Comparison of ENCODE assay signal across 10 cellular contexts in genomic region chr3:29694783-29695182, GRCh38.
DNase-seq lines count a peak whose midpoint lies in the region; ATAC-seq and TF ChIP-seq lines count a peak whose summit lies in the region.
"Had no signal": no experiment of that assay in that cellular context is flagged by ENCODE, and none has a peak within 500 bp of the region (broad histone marks: within the 10 kb centered on the region; RNA-seq: fewer than 3 reads in every experiment).

No MANE protein-coding gene starts in this region.

- H3K27me3 Mint-ChIP-seq in activated T-cell treated with anti-CD3 and anti-CD28 coated beads, Interleukin-2, amount 50 U/mL, for 24 hours = peaks cover 2% of the 10 kb centered on the region

- H3K27ac ChIP-seq in AG04450 (ENCODE audit: low read depth, low read length) (no peak overlapping the region), PC-3 (ENCODE audit: low read length) (peak overlapping the region; percentile 53), esophagus muscularis mucosa (replicated peaks in 1 of 4) (peak overlapping the region; percentile 79 to 86 (median 80)), muscle layer of duodenum (ENCODE audit: low read length) (peak overlapping the region; percentile 78)

- no peak for TF ChIP-seq EP300 in esophagus muscularis mucosa (IDR thresholded peaks at IDR 0.05)

- no peaks in the 10 kb centered on the region for H3F3A ChIP-seq in PC-3 (ENCODE audit: low read length, unreplicated experiment)

- H3K36me3 ChIP-seq in PC-3 (ENCODE audit: low read depth, low read length) (no peaks in the 10 kb centered on the region), esophagus muscularis mucosa (no peaks in the 10 kb centered on the region), muscle layer of duodenum (ENCODE audit: control insufficient read depth in 1 of 2, insufficient read depth in 2 of 2, low read length in 2 of 2) (peaks cover 0 to 4% of the 10 kb centered on the region in 2 donors)

- peaks cover 38% of the 10 kb centered on the region for H3K4me1 ChIP-seq in PC-3 (ENCODE audit: insufficient read depth, low read length)
- H3K4me1 ChIP-seq in esophagus muscularis mucosa = peaks cover 27 to 70% (median 63%) of the 10 kb centered on the region in 4 donors
- H3K4me1 ChIP-seq in muscle layer of duodenum (ENCODE audit: control insufficient read depth in 1 of 2, insufficient read depth in 2 of 2, low read length in 2 of 2) = peaks cover 0 to 37% of the 10 kb centered on the region in 2 donors

- no peak for TF ChIP-seq POLR2A in esophagus muscularis mucosa (IDR thresholded peaks at IDR 0.05; ENCODE audit: low read depth)
- no peak for TF ChIP-seq POLR2A in lower leg skin (IDR thresholded peaks at IDR 0.05)

- H2AFZ ChIP-seq in PC-3 (ENCODE audit: low read length) = peak overlapping the region; percentile 46; the same call in 1 of the 2 replicates

- no peak overlapping the region for H3K4me3 Mint-ChIP-seq in activated T-cell treated with anti-CD3 and anti-CD28 coated beads, Interleukin-2, amount 50 U/mL, for 24 hours

- no peaks in the 10 kb centered on the region for H3K36me3 Mint-ChIP-seq in activated T-cell treated with anti-CD3 and anti-CD28 coated beads, Interleukin-2, amount 50 U/mL, for 24 hours (ENCODE audit: low read depth)

- no peak overlapping the region for H3K9ac ChIP-seq in PC-3 (ENCODE audit: low read length)

- H3K4me2 ChIP-seq in PC-3 (ENCODE audit: low read length) = peak overlapping the region; percentile 52

- in situ Hi-C loops in G401 (cut with HindIII; ENCODE audit: low sequenced_read_pairs) = no loop called here

- no peaks in the 10 kb centered on the region for H3K9me2 ChIP-seq in PC-3 (replicated peaks; ENCODE audit: low read length)

- H3K4me3 ChIP-seq in AG04450 (ENCODE audit: low read depth, low read length) = no peak overlapping the region
- H3K4me3 ChIP-seq in PC-3 (ENCODE audit: low read length) = 0 out of 2 replicates have a peak overlapping the region, but pooled peaks have one; percentile 0
- peak overlapping the region in 1 of 4 donors; percentile 11 for H3K4me3 ChIP-seq in esophagus muscularis mucosa
- H3K4me3 ChIP-seq in muscle layer of duodenum (ENCODE audit: low read depth in 1 of 2, low read length in 2 of 2) = no peak overlapping the region
- H3K4me3 ChIP-seq in lower leg skin (ENCODE audit: low read depth, poor library complexity, severe bottlenecking) = no peak overlapping the region

- H3K79me2 ChIP-seq in PC-3 (ENCODE audit: low read length) = no peaks in the 10 kb centered on the region

- 67% methylated on average over 1 of the region's 1 CpG for WGBS in esophagus muscularis mucosa
- WGBS in lower leg skin, 2 donors = 83 to 91% methylated on average over 1 of the region's 1 CpG

- H3K27me3 ChIP-seq in AG04450 (ENCODE audit: control insufficient read depth, insufficient read depth, low read length) = no peaks in the 10 kb centered on the region
- H3K27me3 ChIP-seq in PC-3 (ENCODE audit: low read length) = no peaks in the 10 kb centered on the region
- no peaks in the 10 kb centered on the region for H3K27me3 ChIP-seq in esophagus muscularis mucosa
- H3K27me3 ChIP-seq in muscle layer of duodenum (ENCODE audit: low read depth, low read length) = no peaks in the 10 kb centered on the region

- POLR2A ChIA-PET in AG04450 (lab: Yijun Ruan, JAX) = interaction anchor here (0.6 to 1.3 kb wide), 3 partner anchors 326 to 414 kb away, joined by 3 to 4 read pairs (median 3); partner anchors contain the start of gene RBMS3
- POLR2A ChIA-PET in PC-3 (lab: Charles Lee; ENCODE audit: unreplicated experiment) = interaction anchor here (0.6 kb wide), 2 partner anchors 466 to 1672 kb away, joined by 3 to 4 read pairs; no protein-coding TSS in a partner anchor
- POLR2A ChIA-PET in HEK293T (lab: Yijun Ruan, JAX) = no interaction called here

- H3K27ac Mint-ChIP-seq in activated T-cell treated with anti-CD3 and anti-CD28 coated beads, Interleukin-2, amount 50 U/mL, for 24 hours = no peak overlapping the region

- ATAC-seq in PC-3 = peak; percentile 96

- CTCF ChIA-PET in AG04450 (lab: Charles Lee) = no interaction called here
- CTCF ChIA-PET in PC-3 (lab: Charles Lee) = no interaction called here
- CTCF ChIA-PET in HEK293T (lab: Yijun Ruan, JAX) = no interaction called here

- TF ChIP-seq CTCF in AG04450 (IDR thresholded peaks at IDR 0.05; ENCODE audit: low read depth, low read length) (no peak), PC-3 (conservative IDR thresholded peaks at IDR 0.05; ENCODE audit: low read depth, low read length) (no peak), esophagus muscularis mucosa (IDR thresholded peaks at IDR 0.05) (no peak), lower leg skin (IDR thresholded peaks at IDR 0.05) (no peak)

- H3K9me3 Mint-ChIP-seq in activated T-cell treated with anti-CD3 and anti-CD28 coated beads, Interleukin-2, amount 50 U/mL, for 24 hours = peaks cover under 1% of the 10 kb centered on the region

- DNase-seq in AG04450 (ENCODE audit: low read depth, low spot score) (peak; percentile 80), PC-3 (peak; percentile 94), esophagus muscularis mucosa (ENCODE audit: extremely low spot score) (no peak), lower leg skin (ENCODE audit: low spot score in 2 of 2) (no peak), HEK293T (ENCODE audit: extremely low spot score) (no peak), G401 (ENCODE audit: low spot score) (no peak)
- DNase-seq in activated T-cell treated with anti-CD3 and anti-CD28 coated beads, Interleukin-2, amount 50 U/mL, for 24 hours = no peak
- DNase-seq: activated CD4-positive, CD25-positive, alpha-beta regulatory T cell treated with anti-CD3 and anti-CD28 coated beads, Interleukin-2, amount 50 U/mL, for 72 hours; stimulated activated CD4-positive, alpha-beta T cell treated with anti-CD3 and anti-CD28 coated beads, Interleukin-2, amount 100 ng/mL, for 24 hours had no signal

- BruUV-seq in PC-3 (replicated peaks; lab: Mats Ljungman, UMichigan) = no TSS peak

- H3K4me1 Mint-ChIP-seq in activated T-cell treated with anti-CD3 and anti-CD28 coated beads, Interleukin-2, amount 50 U/mL, for 24 hours (ENCODE audit: low read depth) = no peaks in the 10 kb centered on the region

- H3K9me3 ChIP-seq in AG04450 (ENCODE audit: control insufficient read depth, insufficient read depth, low read length) (no peaks in the 10 kb centered on the region), PC-3 (ENCODE audit: low read length) (no peaks in the 10 kb centered on the region), esophagus muscularis mucosa (no peaks in the 10 kb centered on the region), muscle layer of duodenum (ENCODE audit: control insufficient read depth in 1 of 2, low read length in 2 of 2) (no peaks in the 10 kb centered on the region)

- intact Hi-C loops in PC-3 (cut with micrococcal nuclease) = loop anchor here (2.0 kb wide), 3 partner anchors 70 to 508 kb away; partner anchors contain the start of gene RBMS3
- intact Hi-C loops in esophagus muscularis mucosa (cut with DNase I) = loop anchor here (5.0 to 10.0 kb wide), 2 partner anchors 50 to 412 kb away; partner anchors contain the start of gene RBMS3
- intact Hi-C loops in lower leg skin (cut with DNase I; ENCODE audit: low total_unique reads) = no loop called here

- no peaks in the 10 kb centered on the region for H4K20me1 ChIP-seq in PC-3 (ENCODE audit: low read length)

TF ChIP-seq in HEK293T, 16 proteins besides CTCF, POLR2A, EP300 and RAD21:
- no peak for TF ChIP-seq PKNOX1 (IDR thresholded peaks at IDR 0.05)
- TF ChIP-seq BHLHE40 (IDR thresholded peaks at IDR 0.05; ENCODE audit: borderline replicate concordance) = no peak
- TF ChIP-seq HDGF (IDR thresholded peaks at IDR 0.05; ENCODE audit: borderline replicate concordance) = no peak
- no peak for TF ChIP-seq FOXA1 (IDR thresholded peaks at IDR 0.05)
- TF ChIP-seq SP1 (IDR thresholded peaks at IDR 0.05) = no peak
- TF ChIP-seq NFRKB (IDR thresholded peaks at IDR 0.05) = no peak
- no peak for TF ChIP-seq CTBP1 (IDR thresholded peaks at IDR 0.05; ENCODE audit: borderline replicate concordance)
- no peak for TF ChIP-seq TARDBP (IDR thresholded peaks at IDR 0.05)
- no peak for TF ChIP-seq L3MBTL2 (conservative IDR thresholded peaks at IDR 0.05)

Comparison
In these comparisons a context has a peak if more than half of its experiments do, and no peak if none do; other contexts are left out.
1. DNase-seq: peak in AG04450 (single experiment) and PC-3 (single experiment); none in esophagus muscularis mucosa (single experiment), lower leg skin (0 of 2), HEK293T (single experiment), G401 (single experiment) and activated T-cell treated with anti-CD3 and anti-CD28 coated beads, Interleukin-2, amount 50 U/mL, for 24 hours (single experiment).